Comparison of ENCODE assay signal across 1 cellular context in the genomic region with DNA sequence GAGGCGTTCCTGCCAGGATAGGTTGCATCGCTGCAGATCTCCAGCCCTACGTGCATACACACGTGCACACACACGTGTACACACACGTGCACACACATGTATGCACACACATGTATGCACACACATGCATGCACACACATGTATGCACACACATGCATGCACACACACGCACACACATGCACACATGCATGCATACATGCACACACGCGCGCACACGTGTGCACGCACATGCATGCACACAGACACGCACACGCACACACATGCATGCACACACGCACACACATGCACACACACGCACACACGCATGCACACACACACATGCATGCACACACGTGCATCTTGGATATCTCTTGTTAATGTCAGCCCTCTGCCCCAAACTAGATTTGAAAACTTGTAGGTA.
TF ChIP-seq lines count a peak whose summit lies in the region.

No MANE protein-coding gene starts in this region.

TF ChIP-seq in H1, 55 proteins besides CTCF, POLR2A, EP300 and RAD21:
- TF ChIP-seq NRF1 (IDR thresholded peaks at IDR 0.05; ENCODE audit: low read depth, low read length) (no peak), JUN (IDR thresholded peaks at IDR 0.05; ENCODE audit: low read depth, low read length) (peak; percentile 40; the same call in 1 of the 2 replicates), JUND (IDR thresholded peaks at IDR 0.05; ENCODE audit: low read length) (no peak)
